ENCODE assay signal across 7 cellular contexts in genomic region chr2:202910250-202910649, GRCh38. TPM values are rescaled to one million over a fixed set of nuclear protein-coding genes. Genes with fewer than 3 reads are reported as not detected.
A peak's percentile ranks its signal among the peaks of the same experiment; 100 is the strongest.
DNase-seq lines count a peak whose midpoint lies in the region; ATAC-seq, FAIRE-seq and TF ChIP-seq lines count a peak whose summit lies in the region.
"Not testable (repeated sequence)": the region's sequence is repeated elsewhere in the genome, so short reads cannot be mapped to it uniquely, and the experiment has no call there.

No MANE protein-coding gene starts in this region.

- H3K9me3 Mint-ChIP-seq in activated B cell treated with CpG ODN at 0.5 μM for 24 hours, result not testable (repeated sequence)

- not testable (repeated sequence) for H3K9me2 ChIP-seq in Loucy (replicated peaks; ENCODE audit: low read depth, low read length)

- H3K4me3 Mint-ChIP-seq in activated B cell treated with CpG ODN at 0.5 μM for 24 hours, result peak overlapping the region; percentile 97

- peak overlapping the region; percentile 91 for H3K9ac ChIP-seq in Loucy (ENCODE audit: low read depth, low read length, poor library complexity, severe bottlenecking)
- H3K9ac ChIP-seq in kidney (ENCODE audit: low read length in 2 of 2); parathyroid adenoma: not testable (repeated sequence)

- POLR2A ChIA-PET in activated B cell treated with CpG ODN at 0.5 μM for 24 hours (lab: Charles Lee), result interaction anchor here (1.0 to 2.3 kb wide), 3 partner anchors 39 to 1129 kb away, joined by 3 to 20 read pairs (median 15); partner anchors contain the start of genes ALS2, CYP20A1 and ICA1L

- H3K27ac ChIP-seq in kidney (ENCODE audit: low read depth in 2 of 2, low read length in 2 of 2); parathyroid adenoma: not testable (repeated sequence)

- not testable (repeated sequence) for FAIRE-seq in kidney (lab: Jason Lieb, UNC)

- H3K27me3 ChIP-seq in GM06990 (replicated peaks; ENCODE audit: control insufficient read depth, insufficient read depth, low read length); Loucy (ENCODE audit: insufficient read depth, low read length, poor library complexity, severe bottlenecking); parathyroid adenoma (ENCODE audit: control insufficient read depth, insufficient read depth, low read length): not testable (repeated sequence)

- peaks cover 30% of the 10 kb centered on the region for H3K36me3 Mint-ChIP-seq in activated B cell treated with CpG ODN at 0.5 μM for 24 hours (ENCODE audit: low read depth)

- H3K4me1 Mint-ChIP-seq in activated B cell treated with CpG ODN at 0.5 μM for 24 hours, result peaks cover 32% of the 10 kb centered on the region

- peak overlapping the region; percentile 77 for H3K4me3 ChIP-seq in GM06990 (replicated peaks; ENCODE audit: low read depth, low read length)
- peak overlapping the region; percentile 96 for H3K4me3 ChIP-seq in Loucy (ENCODE audit: low read length, poor library complexity, severe bottlenecking)
- peak overlapping the region; percentile 91 for H3K4me3 ChIP-seq in astrocyte of the cerebellum (ENCODE audit: low read depth, low read length)
- peak overlapping the region; percentile 92 for H3K4me3 ChIP-seq in epithelial cell of proximal tubule (ENCODE audit: low read depth, low read length)
- peak overlapping the region; percentile 94 to 100 for H3K4me3 ChIP-seq in kidney (ENCODE audit: low read length in 2 of 2)
- H3K4me3 ChIP-seq in parathyroid adenoma (ENCODE audit: low read depth, low read length), result not testable (repeated sequence)

- not testable (repeated sequence) for TF ChIP-seq CTCF in GM06990 (IDR thresholded peaks at IDR 0.05; ENCODE audit: insufficient read depth, low read length, poor library complexity, severe bottlenecking); Loucy (conservative IDR thresholded peaks at IDR 0.05; ENCODE audit: low read length); activated B cell treated with CpG ODN at 0.5 μM for 24 hours (IDR thresholded peaks at IDR 0.05); astrocyte of the cerebellum (IDR thresholded peaks at IDR 0.05; ENCODE audit: low read depth, low read length, missing control alignments); epithelial cell of proximal tubule (conservative IDR thresholded peaks at IDR 0.05; ENCODE audit: low read depth, low read length); kidney (IDR thresholded peaks at IDR 0.05; ENCODE audit: borderline replicate concordance, extremely low read depth, insufficient read depth); parathyroid adenoma (IDR thresholded peaks at IDR 0.05)

- H3K27me3 Mint-ChIP-seq in activated B cell treated with CpG ODN at 0.5 μM for 24 hours, result not testable (repeated sequence)

- not testable (repeated sequence) for H3F3A ChIP-seq in Loucy (ENCODE audit: low read depth)

- H3K36me3 ChIP-seq in GM06990 (ENCODE audit: control insufficient read depth, insufficient read depth, low read length); kidney (ENCODE audit: control insufficient read depth in 1 of 2, insufficient read depth in 2 of 2, low read length in 2 of 2); parathyroid adenoma (ENCODE audit: control insufficient read depth, insufficient read depth, low read length): not testable (repeated sequence)
- peaks cover 11% of the 10 kb centered on the region; the same call in 1 of the 2 replicates for H3K36me3 ChIP-seq in Loucy (ENCODE audit: insufficient read depth, low read length)

- not testable (repeated sequence) for ATAC-seq in activated B cell treated with CpG ODN at 0.5 μM for 24 hours (ENCODE audit: low read depth)

- peaks cover 41% of the 10 kb centered on the region for H3K4me1 ChIP-seq in Loucy (ENCODE audit: insufficient read depth, low read length, poor library complexity, severe bottlenecking)
- H3K4me1 ChIP-seq in kidney (ENCODE audit: control insufficient read depth in 1 of 2, insufficient read depth in 1 of 2, low read depth in 1 of 2, low read length in 2 of 2); parathyroid adenoma: not testable (repeated sequence)

- H2AFZ ChIP-seq in Loucy (ENCODE audit: low read length); parathyroid adenoma: not testable (repeated sequence)

- not testable (repeated sequence) for H3K27ac Mint-ChIP-seq in activated B cell treated with CpG ODN at 0.5 μM for 24 hours

- CTCF ChIA-PET in activated B cell treated with CpG ODN at 0.5 μM for 24 hours (lab: Charles Lee), result interaction anchor here (1.0 kb wide), 1 partner anchor 322 kb away, joined by 3 read pairs; no protein-coding TSS in a partner anchor

- H3K9me3 ChIP-seq in Loucy (ENCODE audit: insufficient read depth, low read depth, low read length); kidney (ENCODE audit: control insufficient read depth in 1 of 2, low read length in 2 of 2); parathyroid adenoma (ENCODE audit: control insufficient read depth, low read length): not testable (repeated sequence)

- peak overlapping the region; percentile 96 for H3K4me2 ChIP-seq in Loucy (ENCODE audit: low read depth, low read length, poor library complexity, severe bottlenecking)
- H3K4me2 ChIP-seq in parathyroid adenoma (ENCODE audit: low read length), result peak overlapping the region; percentile 88

- H4K20me1 ChIP-seq in Loucy (ENCODE audit: insufficient read depth, low read length, poor library complexity, severe bottlenecking), result peaks cover 21% of the 10 kb centered on the region

- intact Hi-C loops in activated B cell treated with CpG ODN at 0.5 μM for 24 hours (cut with micrococcal nuclease), result loop anchor here (5.0 to 10.0 kb wide), 4 partner anchors 158 to 643 kb away; partner anchors contain the start of genes ABI2, BMPR2 and NOP58
- intact Hi-C loops in kidney (cut with DNase I), result not testable (repeated sequence)

- not testable (repeated sequence) for DNase-seq in GM06990 (ENCODE audit: extremely low read depth, insufficient read length); activated B cell treated with CpG ODN at 0.5 μM for 24 hours; astrocyte of the cerebellum (ENCODE audit: low read depth); epithelial cell of proximal tubule (ENCODE audit: low read depth); kidney

- in situ Hi-C loops in astrocyte of the cerebellum (cut with HindIII; ENCODE audit: low sequenced_read_pairs), result not testable (repeated sequence)

- peaks cover 52% of the 10 kb centered on the region for H3K79me2 ChIP-seq in Loucy (ENCODE audit: insufficient read depth, low read length)
- H3K79me2 ChIP-seq in parathyroid adenoma, result not testable (repeated sequence)

RNA-seq across cellular contexts. Expression of gene WDR12, which starts 1.2 kb away (rescaled TPM):
- total RNA-seq in activated B cell treated with CpG ODN at 0.5 μM for 24 hours (57.5 and 63.1 TPM in 2 replicates), epithelial cell of proximal tubule (17.8 and 52.9 TPM in 2 replicates), kidney (37.8 TPM)
- polyA plus RNA-seq in kidney (ENCODE audit: insufficient read depth, low read depth, low replicate concordance), result 55.0 TPM

RNA-seq across cellular contexts. Expression of gene CARF, which starts 1.8 kb away (rescaled TPM):
- 10.6 and 12.0 TPM in 2 replicates for total RNA-seq in activated B cell treated with CpG ODN at 0.5 μM for 24 hours
- 1.5 and 5.5 TPM in 2 replicates for total RNA-seq in epithelial cell of proximal tubule
- total RNA-seq in kidney, result 12.6 TPM
- 2.7 TPM for polyA plus RNA-seq in kidney (ENCODE audit: insufficient read depth, low read depth, low replicate concordance)

RNA-seq across cellular contexts. Expression of gene ICA1L, which starts 38.7 kb away (rescaled TPM):
- total RNA-seq in activated B cell treated with CpG ODN at 0.5 μM for 24 hours, result 7.3 and 10.2 TPM in 2 replicates
- total RNA-seq in epithelial cell of proximal tubule, result 1.7 and 3.3 TPM in 2 replicates
- 9.9 TPM for total RNA-seq in kidney
- polyA plus RNA-seq in kidney (ENCODE audit: insufficient read depth, low read depth, low replicate concordance), result 1.5 TPM
